In the genomic region with DNA sequence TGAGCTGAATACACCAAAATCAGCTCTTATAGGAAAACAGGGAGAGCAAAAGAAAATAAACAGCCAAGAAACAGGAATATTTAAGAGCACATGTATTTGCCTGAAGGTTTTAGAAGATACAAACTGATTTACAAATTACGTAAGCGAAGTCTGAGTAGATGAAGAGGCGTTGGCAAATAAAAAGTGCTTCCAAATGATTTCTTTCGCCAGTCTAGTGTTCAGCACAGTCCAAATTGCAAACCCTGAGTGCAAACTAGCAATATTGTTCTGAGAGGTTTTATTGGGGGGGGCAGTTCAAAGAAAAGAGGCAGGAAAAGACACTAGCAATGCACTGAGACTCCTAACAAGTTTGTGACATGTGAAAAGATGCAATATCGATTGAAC, we compare ENCODE assay signal across 19 cellular contexts. TPM values are rescaled to one million over a fixed set of nuclear protein-coding genes. Genes with fewer than 3 reads are reported as not detected.
DNase-seq lines count a peak whose midpoint lies in the region; ATAC-seq, FAIRE-seq and TF ChIP-seq lines count a peak whose summit lies in the region.
"Had no signal": no experiment of that assay in that cellular context is flagged by ENCODE, and none has a peak within 500 bp of the region (broad histone marks: within the 10 kb centered on the region; RNA-seq: fewer than 3 reads in every experiment).

No MANE protein-coding gene starts in this region.

- peak overlapping the region in 3 of 4 donors; percentile 1 to 40 (median 9) for H3K27ac ChIP-seq in Peyer's patch
- H3K27ac ChIP-seq in kidney (ENCODE audit: low read depth in 2 of 2, low read length in 2 of 2) = peak overlapping the region; percentile 71 to 76
- H3K27ac ChIP-seq in stomach smooth muscle (ENCODE audit: low read length) = peak overlapping the region; percentile 53
- H3K27ac ChIP-seq in CD8-positive, alpha-beta memory T cell (ENCODE audit: low read depth, low read length) = no peak overlapping the region
- H3K27ac ChIP-seq: WERI-Rb-1 had no signal

- TF ChIP-seq POLR2A in Peyer's patch (IDR thresholded peaks at IDR 0.05) = no peak

- H3K27me3 Mint-ChIP-seq in CD8-positive, alpha-beta memory T cell = no peaks in the 10 kb centered on the region
- H3K27me3 Mint-ChIP-seq: naive B cell; stimulated activated naive CD8-positive, alpha-beta T cell treated with anti-CD3 and anti-CD28 coated beads, Interleukin-15, Interleukin-2, amounts not matched to agents 100 ng/mL and 50 ng/mL, for 24 hours had no signal

- no peaks in the 10 kb centered on the region for H3K9me3 ChIP-seq in Peyer's patch
- no peaks in the 10 kb centered on the region for H3K9me3 ChIP-seq in kidney (ENCODE audit: control insufficient read depth in 1 of 2, low read length in 2 of 2)
- no peaks in the 10 kb centered on the region for H3K9me3 ChIP-seq in stomach smooth muscle (ENCODE audit: control insufficient read depth in 2 of 2, low read length in 2 of 2)
- H3K9me3 ChIP-seq in CD8-positive, alpha-beta memory T cell (ENCODE audit: low read length) = no peaks in the 10 kb centered on the region

- peaks cover 0 to 11% (median 0%) of the 10 kb centered on the region in 3 donors for H3K36me3 Mint-ChIP-seq in CD8-positive, alpha-beta memory T cell
- H3K36me3 Mint-ChIP-seq: naive B cell had no signal

- TF ChIP-seq CTCF in Peyer's patch (IDR thresholded peaks at IDR 0.05) (no peak), choroid plexus epithelial cell (conservative IDR thresholded peaks at IDR 0.05; ENCODE audit: low read depth, low read length) (no peak), kidney (IDR thresholded peaks at IDR 0.05; ENCODE audit: borderline replicate concordance, extremely low read depth, insufficient read depth) (no peak)

- POLR2A ChIA-PET in CD8-positive, alpha-beta memory T cell (lab: Charles Lee) = no interaction called here

- no peaks in the 10 kb centered on the region for H3K27me3 ChIP-seq in Peyer's patch
- no peaks in the 10 kb centered on the region for H3K27me3 ChIP-seq in stomach smooth muscle (ENCODE audit: control insufficient read depth in 1 of 2, insufficient read depth in 2 of 2, low read length in 2 of 2)
- no peaks in the 10 kb centered on the region for H3K27me3 ChIP-seq in CD8-positive, alpha-beta memory T cell (ENCODE audit: insufficient read depth, low read length, poor library complexity, severe bottlenecking)

- no peak overlapping the region for H3K4me3 Mint-ChIP-seq in CD8-positive, alpha-beta memory T cell
- H3K4me3 Mint-ChIP-seq: stimulated activated naive CD8-positive, alpha-beta T cell treated with anti-CD3 and anti-CD28 coated beads, Interleukin-15, Interleukin-2, amounts not matched to agents 100 ng/mL and 50 ng/mL, for 24 hours had no signal

- no peaks in the 10 kb centered on the region for H3K9me3 Mint-ChIP-seq in CD8-positive, alpha-beta memory T cell
- H3K9me3 Mint-ChIP-seq: activated T-helper 2 cell treated with anti-CD3 and anti-CD28 coated beads, Interferon-gamma antibody, Interleukin-2, Interleukin-4, amounts not matched to agents 10 μg/mL and 5 μg/mL and 100 μg/mL, durations not matched to agents 14 hours and 24 hours and 36 hours; naive B cell; stimulated activated naive CD8-positive, alpha-beta T cell treated with anti-CD3 and anti-CD28 coated beads, Interleukin-15, Interleukin-2, amounts not matched to agents 100 ng/mL and 50 ng/mL, for 24 hours had no signal

- H3K4me3 ChIP-seq in Peyer's patch = no peak overlapping the region
- no peak overlapping the region for H3K4me3 ChIP-seq in choroid plexus epithelial cell (ENCODE audit: low read depth, low read length)
- peak overlapping the region in 1 of 2 donors; percentile 36 for H3K4me3 ChIP-seq in kidney (ENCODE audit: low read length in 2 of 2)
- peak overlapping the region; percentile 20 to 57 for H3K4me3 ChIP-seq in stomach smooth muscle (ENCODE audit: low read length in 2 of 2)
- H3K4me3 ChIP-seq in CD8-positive, alpha-beta memory T cell (ENCODE audit: low read length) = no peak overlapping the region
- H3K4me3 ChIP-seq: GM12878 had no signal

- H3K9ac ChIP-seq in kidney (ENCODE audit: low read length in 2 of 2) = peak overlapping the region in 1 of 2 donors; percentile 59
- H3K9ac ChIP-seq in stomach smooth muscle (ENCODE audit: low read length in 2 of 2) = peak overlapping the region in 1 of 2 donors; percentile 25

- no peak for FAIRE-seq in kidney (lab: Jason Lieb, UNC)
- FAIRE-seq: G401.6, GM12878, H54 had no signal

- CTCF ChIA-PET in CD8-positive, alpha-beta memory T cell (lab: Charles Lee) = interaction anchor here (1.2 to 1.7 kb wide), 4 partner anchors 8 to 67 kb away, joined by 3 to 5 read pairs (median 4); no protein-coding TSS in a partner anchor

- DNase-seq in Peyer's patch = no peak
- peak; percentile 10 for DNase-seq in choroid plexus epithelial cell (ENCODE audit: low read depth)
- DNase-seq in kidney = no peak
- no peak for DNase-seq in CD8-positive, alpha-beta memory T cell
- no peak for DNase-seq in activated CD8-positive, alpha-beta memory T cell treated with anti-CD3 and anti-CD28 coated beads, Interleukin-2, amount 50 U/mL, for 48 hours
- DNase-seq in foreskin melanocyte = no peak
- DNase-seq: dermis blood vessel endothelial cell, Karpas-422, naive B cell, NCI-H2171, NCI-H82, WERI-Rb-1 had no signal

- intact Hi-C loops in kidney (cut with DNase I) = no loop called here

- no peaks in the 10 kb centered on the region for H3K36me3 ChIP-seq in Peyer's patch
- no peaks in the 10 kb centered on the region for H3K36me3 ChIP-seq in kidney (ENCODE audit: control insufficient read depth in 1 of 2, insufficient read depth in 2 of 2, low read length in 2 of 2)
- no peaks in the 10 kb centered on the region for H3K36me3 ChIP-seq in stomach smooth muscle (ENCODE audit: control insufficient read depth in 2 of 2, insufficient read depth in 2 of 2, low read length in 2 of 2)
- no peaks in the 10 kb centered on the region for H3K36me3 ChIP-seq in CD8-positive, alpha-beta memory T cell (ENCODE audit: insufficient read depth, low read length)
- H3K36me3 ChIP-seq: WERI-Rb-1 had no signal

- H3K4me1 ChIP-seq in Peyer's patch (peaks cover 0 to 19% (median 3%) of the 10 kb centered on the region in 4 donors), kidney (ENCODE audit: control insufficient read depth in 1 of 2, insufficient read depth in 1 of 2, low read depth in 1 of 2, low read length in 2 of 2) (peaks cover 35 to 47% of the 10 kb centered on the region in 2 donors), stomach smooth muscle (ENCODE audit: control insufficient read depth, insufficient read depth, low read length) (peaks cover 33% of the 10 kb centered on the region)
- no peaks in the 10 kb centered on the region for H3K4me1 ChIP-seq in CD8-positive, alpha-beta memory T cell (ENCODE audit: insufficient read depth, low read length)

- H3K4me1 Mint-ChIP-seq in CD8-positive, alpha-beta memory T cell = peaks cover 33 to 66% (median 57%) of the 10 kb centered on the region in 3 donors

- ATAC-seq in HG02798 (IDR thresholded peaks at IDR 0.05; ENCODE audit: poor library complexity, unreplicated experiment) = no peak
- ATAC-seq: GM12878 had no signal

- peak overlapping the region in 1 of 8 donors; percentile 37 for H3K27ac Mint-ChIP-seq in CD8-positive, alpha-beta memory T cell
- H3K27ac Mint-ChIP-seq: activated T-helper 2 cell treated with anti-CD3 and anti-CD28 coated beads, Interferon-gamma antibody, Interleukin-2, Interleukin-4, amounts not matched to agents 10 μg/mL and 5 μg/mL and 100 μg/mL, durations not matched to agents 14 hours and 24 hours and 36 hours; stimulated activated naive CD8-positive, alpha-beta T cell treated with anti-CD3 and anti-CD28 coated beads, Interleukin-15, Interleukin-2, amounts not matched to agents 100 ng/mL and 50 ng/mL, for 24 hours had no signal

RNA-seq across cellular contexts. Expression of gene PRKAG2, which starts 8.1 kb away (rescaled TPM):
- total RNA-seq in Peyer's patch (10 to 100 TPM; 38.8 to 94.4 (median 73.2) TPM), kidney (40.7 TPM)
- polyA plus RNA-seq in kidney (ENCODE audit: insufficient read depth, low read depth, low replicate concordance) = 40.9 TPM
- 10 to 100 TPM; 23.1 to 27.2 TPM for total RNA-seq in CD8-positive, alpha-beta memory T cell
- polyA plus RNA-seq in CD8-positive, alpha-beta memory T cell = 31.4 TPM

Comparison
In these comparisons a context has a peak if more than half of its experiments do, and no peak if none do; other contexts are left out.
1. H3K4me3 ChIP-seq: peak in stomach smooth muscle (2 of 2); none in Peyer's patch (0 of 4), choroid plexus epithelial cell (single experiment) and CD8-positive, alpha-beta memory T cell (single experiment).